Comparison of ENCODE assay signal across 8 cellular contexts in the genomic region with DNA sequence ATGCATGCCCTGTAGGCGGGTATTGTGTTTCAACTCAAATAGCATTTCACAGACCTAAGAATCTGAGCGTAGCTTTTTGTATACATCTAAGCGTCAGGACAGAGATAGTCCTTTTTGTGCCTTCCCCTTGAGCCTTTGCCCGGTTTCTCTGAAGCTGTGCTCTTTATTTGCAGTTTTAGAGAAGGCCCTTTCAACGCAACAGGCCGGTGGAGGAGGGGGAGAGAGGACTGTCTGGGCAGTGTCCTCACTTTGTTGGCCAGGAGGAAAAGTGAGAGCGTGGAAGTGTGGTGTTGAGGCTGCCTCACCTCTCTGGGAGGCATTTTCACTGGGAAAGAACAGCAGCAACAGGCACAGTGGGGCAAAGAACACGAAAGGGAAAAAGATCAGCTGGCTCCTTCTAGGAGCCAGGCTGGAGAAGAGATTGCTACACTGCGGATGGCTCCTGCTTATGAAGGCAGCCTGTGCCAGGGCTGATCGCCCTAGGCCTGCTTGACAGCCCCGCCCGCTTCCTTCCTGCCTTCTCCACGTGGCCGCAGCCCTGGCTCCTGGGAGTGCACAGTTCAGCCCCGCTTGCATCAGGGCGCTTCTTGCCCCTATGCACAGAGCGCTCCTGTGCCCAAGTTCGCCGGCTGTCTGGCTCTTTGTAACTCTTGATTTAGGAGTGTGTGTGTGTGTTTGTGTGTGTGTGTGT.
DNase-seq lines count a peak whose midpoint lies in the region; ATAC-seq and TF ChIP-seq lines count a peak whose summit lies in the region.

No MANE protein-coding gene starts in this region.

- DNase-seq in BE2C (peak; percentile 10), KG1 (lab: John Stamatoyannopoulos, UW) (peak; percentile 75), natural killer cell (no peak), DMS79 (lab: John Stamatoyannopoulos, UW) (no peak)
- DNase-seq in activated CD4-positive, alpha-beta T cell treated with anti-CD3 and anti-CD28 coated beads, Interleukin-2, amount 50 U/mL, for 48 hours, result no peak

- H3K9me3 ChIP-seq in BE2C, result no peaks in the 10 kb centered on the region

- peaks cover 16 to 18% of the 10 kb centered on the region in 2 donors for H3K4me1 Mint-ChIP-seq in natural killer cell

- peaks cover 39 to 43% of the 10 kb centered on the region in 2 donors for H3K27me3 Mint-ChIP-seq in natural killer cell (ENCODE audit: low read depth in 2 of 2)

- H3K27ac Mint-ChIP-seq in natural killer cell, result no peak overlapping the region

- TF ChIP-seq CTCF in BE2C (IDR thresholded peaks at IDR 0.05; ENCODE audit: low read depth, low read length), result no peak
- TF ChIP-seq CTCF in natural killer cell (IDR thresholded peaks at IDR 0.05), result no peak

- H3K4me1 ChIP-seq in BE2C, result peaks cover 14% of the 10 kb centered on the region

- peak overlapping the region; percentile 81 for H3K4me3 Mint-ChIP-seq in natural killer cell

- no peak overlapping the region for H3K4me3 ChIP-seq in BE2C (ENCODE audit: low read depth, low read length)

- H3K36me3 ChIP-seq in BE2C, result no peaks in the 10 kb centered on the region

- peaks cover 7% of the 10 kb centered on the region for H3K36me3 Mint-ChIP-seq in natural killer cell

- peak; percentile 73 for ATAC-seq in esophagus mucosa
- ATAC-seq in natural killer cell, result peak; percentile 59 to 97 (median 80)
- no peak for ATAC-seq in GM18498 (IDR thresholded peaks at IDR 0.05; ENCODE audit: unreplicated experiment)
- ATAC-seq in GM18858 (IDR thresholded peaks at IDR 0.05; ENCODE audit: unreplicated experiment), result no peak

- intact Hi-C loops in natural killer cell (cut with micrococcal nuclease), result no loop called here

- H3K27me3 ChIP-seq in BE2C, result no peaks in the 10 kb centered on the region

- H3K9me3 Mint-ChIP-seq in natural killer cell, result no peaks in the 10 kb centered on the region

Comparison
In these comparisons a context has a peak if more than half of its experiments do, and no peak if none do; other contexts are left out.
1. DNase-seq: peak in BE2C (single experiment) and KG1 (single experiment); none in natural killer cell (single experiment), DMS79 (single experiment) and activated CD4-positive, alpha-beta T cell treated with anti-CD3 and anti-CD28 coated beads, Interleukin-2, amount 50 U/mL, for 48 hours (0 of 2).
2. ATAC-seq: peak in esophagus mucosa (single experiment) and natural killer cell (3 of 3); none in GM18498 (single experiment) and GM18858 (single experiment).